ENCODE assay signal across 1 cellular context in genomic region chr19:12782424-12783225, GRCh38.
A peak's percentile ranks its signal among the peaks of the same experiment; 100 is the strongest.
TF ChIP-seq lines count a peak whose summit lies in the region.

No MANE protein-coding gene starts in this region.

TF ChIP-seq in HEK293, 187 proteins besides CTCF, POLR2A, EP300 and RAD21 (continued from another document and continues in another):
- TF ChIP-seq HOXD13 (CRISPR knock-in tag; IDR thresholded peaks at IDR 0.05; ENCODE audit: borderline replicate concordance) (no peak), ZBTB21 (tag by site-specific recombination; IDR thresholded peaks at IDR 0.05) (0 out of 2 replicates have a peak, but pooled peaks have one; percentile 28), ZNF596 (tag by site-specific recombination; IDR thresholded peaks at IDR 0.05) (peak; percentile 79), ZNF629 (tag by site-specific recombination; IDR thresholded peaks at IDR 0.05) (peak; percentile 67; the same call in 1 of the 2 replicates), ZNF324 (tag by site-specific recombination; IDR thresholded peaks at IDR 0.05) (0 out of 2 replicates have a peak, but pooled peaks have one; percentile 24), ZNF366 (tag by site-specific recombination; conservative IDR thresholded peaks at IDR 0.05) (0 out of 2 replicates have a peak, but pooled peaks have one; percentile 33), ZEB2 (tag by site-specific recombination; IDR thresholded peaks at IDR 0.05) (peak; percentile 84), ZNF175 (tag by site-specific recombination; IDR thresholded peaks at IDR 0.05) (no peak), KLF10 (tag by site-specific recombination; IDR thresholded peaks at IDR 0.05) (peak; percentile 88), ZNF560 (tag by site-specific recombination; IDR thresholded peaks at IDR 0.05; ENCODE audit: borderline replicate concordance) (0 out of 2 replicates have a peak, but pooled peaks have one; percentile 38), ZNF394 (tag by site-specific recombination; IDR thresholded peaks at IDR 0.05; ENCODE audit: borderline replicate concordance) (peak; percentile 63; the same call in 1 of the 2 replicates), KLF17 (tag by site-specific recombination; IDR thresholded peaks at IDR 0.05) (peak; percentile 83), PRDM6 (tag by site-specific recombination; IDR thresholded peaks at IDR 0.05) (0 out of 2 replicates have a peak, but pooled peaks have one; percentile 24), TSHZ1 (tag by site-specific recombination; IDR thresholded peaks at IDR 0.05; ENCODE audit: borderline replicate concordance) (0 out of 2 replicates have a peak, but pooled peaks have one; percentile 20), GLIS2 (tag by site-specific recombination; IDR thresholded peaks at IDR 0.05) (peak; percentile 92), ZNF677 (tag by site-specific recombination; IDR thresholded peaks at IDR 0.05) (peak; percentile 50; the same call in 1 of the 2 replicates), PBX3 (CRISPR knock-in tag; IDR thresholded peaks at IDR 0.05) (peak; percentile 64; the same call in 1 of the 2 replicates), KLF1 (tag by site-specific recombination; IDR thresholded peaks at IDR 0.05) (peak; percentile 71), KLF9 (tag by site-specific recombination; IDR thresholded peaks at IDR 0.05; ENCODE audit: low read depth) (peak; percentile 49), KLF16 (tag by site-specific recombination; IDR thresholded peaks at IDR 0.05) (peak; percentile 66), ZNF843 (tag by site-specific recombination; IDR thresholded peaks at IDR 0.05) (peak; percentile 11), ZNF561 (tag by site-specific recombination; IDR thresholded peaks at IDR 0.05; ENCODE audit: borderline replicate concordance) (peak; percentile 90), SP3 (tag by site-specific recombination; IDR thresholded peaks at IDR 0.05) (peak; percentile 65), RBAK (tag by site-specific recombination; IDR thresholded peaks at IDR 0.05) (no peak), GLIS1 (tag by site-specific recombination; IDR thresholded peaks at IDR 0.05) (peak; percentile 96), ZBTB1 (tag by site-specific recombination; IDR thresholded peaks at IDR 0.05) (peak; percentile 74; the same call in 1 of the 2 replicates), ZNF146 (tag by site-specific recombination; IDR thresholded peaks at IDR 0.05) (peak; percentile 0; the same call in 1 of the 2 replicates), ZNF280C (tag by site-specific recombination; IDR thresholded peaks at IDR 0.05) (no peak), ZNF521 (tag by site-specific recombination; IDR thresholded peaks at IDR 0.05) (no peak), GFI1B (tag by site-specific recombination; IDR thresholded peaks at IDR 0.05) (no peak), SALL2 (tag by site-specific recombination; IDR thresholded peaks at IDR 0.05; ENCODE audit: borderline replicate concordance) (no peak), ZNF777 (tag by site-specific recombination; IDR thresholded peaks at IDR 0.05; ENCODE audit: borderline replicate concordance) (peak; percentile 74; the same call in 1 of the 2 replicates), ZNF423 (tag by site-specific recombination; IDR thresholded peaks at IDR 0.05) (peak; percentile 88), ZNF214 (tag by site-specific recombination; IDR thresholded peaks at IDR 0.05; ENCODE audit: borderline replicate concordance) (no peak), EGR2 (tag by site-specific recombination; IDR thresholded peaks at IDR 0.05; ENCODE audit: low read depth) (peak; percentile 94), ZNF24 (tag by site-specific recombination; IDR thresholded peaks at IDR 0.05) (0 out of 2 replicates have a peak, but pooled peaks have one; percentile 37), ZNF449 (tag by site-specific recombination; IDR thresholded peaks at IDR 0.05) (peak; percentile 60; the same call in 1 of the 2 replicates), ZNF600 (tag by site-specific recombination; IDR thresholded peaks at IDR 0.05) (peak; percentile 58; the same call in 1 of the 2 replicates), ZFP3 (tag by site-specific recombination; IDR thresholded peaks at IDR 0.05; ENCODE audit: low read depth) (no peak), ZNF391 (tag by site-specific recombination; IDR thresholded peaks at IDR 0.05; ENCODE audit: borderline replicate concordance, low read depth) (peak; percentile 52; the same call in 1 of the 2 replicates), MEIS1 (CRISPR knock-in tag; IDR thresholded peaks at IDR 0.05; ENCODE audit: borderline replicate concordance) (no peak), ZFHX2 (tag by site-specific recombination; conservative IDR thresholded peaks at IDR 0.05) (peak; percentile 99), ZNF639 (tag by site-specific recombination; IDR thresholded peaks at IDR 0.05) (0 out of 2 replicates have a peak, but pooled peaks have one; percentile 56), ZNF76 (tag by site-specific recombination; IDR thresholded peaks at IDR 0.05; ENCODE audit: borderline replicate concordance, low read depth) (peak; percentile 60; the same call in 1 of the 2 replicates), ZNF2 (tag by site-specific recombination; IDR thresholded peaks at IDR 0.05) (peak; percentile 79; the same call in 1 of the 2 replicates)
- TF ChIP-seq, protein P1, sequence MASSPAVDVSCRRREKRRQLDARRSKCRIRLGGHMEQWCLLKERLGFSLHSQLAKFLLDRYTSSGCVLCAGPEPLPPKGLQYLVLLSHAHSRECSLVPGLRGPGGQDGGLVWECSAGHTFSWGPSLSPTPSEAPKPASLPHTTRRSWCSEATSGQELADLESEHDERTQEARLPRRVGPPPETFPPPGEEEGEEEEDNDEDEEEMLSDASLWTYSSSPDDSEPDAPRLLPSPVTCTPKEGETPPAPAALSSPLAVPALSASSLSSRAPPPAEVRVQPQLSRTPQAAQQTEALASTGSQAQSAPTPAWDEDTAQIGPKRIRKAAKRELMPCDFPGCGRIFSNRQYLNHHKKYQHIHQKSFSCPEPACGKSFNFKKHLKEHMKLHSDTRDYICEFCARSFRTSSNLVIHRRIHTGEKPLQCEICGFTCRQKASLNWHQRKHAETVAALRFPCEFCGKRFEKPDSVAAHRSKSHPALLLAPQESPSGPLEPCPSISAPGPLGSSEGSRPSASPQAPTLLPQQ (tag by site-specific recombination; IDR thresholded peaks at IDR 0.05), result peak; percentile 67; the same call in 1 of the 2 replicates
- TF ChIP-seq, protein P2, sequence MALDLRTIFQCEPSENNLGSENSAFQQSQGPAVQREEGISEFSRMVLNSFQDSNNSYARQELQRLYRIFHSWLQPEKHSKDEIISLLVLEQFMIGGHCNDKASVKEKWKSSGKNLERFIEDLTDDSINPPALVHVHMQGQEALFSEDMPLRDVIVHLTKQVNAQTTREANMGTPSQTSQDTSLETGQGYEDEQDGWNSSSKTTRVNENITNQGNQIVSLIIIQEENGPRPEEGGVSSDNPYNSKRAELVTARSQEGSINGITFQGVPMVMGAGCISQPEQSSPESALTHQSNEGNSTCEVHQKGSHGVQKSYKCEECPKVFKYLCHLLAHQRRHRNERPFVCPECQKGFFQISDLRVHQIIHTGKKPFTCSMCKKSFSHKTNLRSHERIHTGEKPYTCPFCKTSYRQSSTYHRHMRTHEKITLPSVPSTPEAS (tag by site-specific recombination; IDR thresholded peaks at IDR 0.05), result peak; percentile 20; the same call in 1 of the 2 replicates
